ENCODE assay signal across 20 cellular contexts in the genomic region with DNA sequence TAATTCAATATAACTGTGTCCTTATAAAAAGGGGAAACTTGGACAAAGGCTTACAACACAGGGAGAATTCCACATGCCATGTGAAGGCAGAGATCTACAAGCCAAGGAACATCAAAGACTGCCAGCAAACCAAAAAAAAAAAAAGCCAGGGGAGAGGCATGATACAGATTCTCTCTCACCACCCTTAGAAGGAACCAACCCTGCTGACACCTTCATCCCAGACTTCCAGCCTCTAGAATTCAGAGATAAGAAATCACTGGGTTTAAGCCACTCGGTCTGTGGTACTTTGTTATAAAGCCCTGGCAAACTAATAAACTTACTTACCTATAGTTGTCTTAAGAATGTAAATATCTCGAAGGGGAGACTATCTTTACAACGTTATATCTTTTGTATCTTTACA. TPM values are rescaled to one million over a fixed set of nuclear protein-coding genes. Genes with fewer than 3 reads are reported as not detected.
DNase-seq lines count a peak whose midpoint lies in the region; ATAC-seq, FAIRE-seq and TF ChIP-seq lines count a peak whose summit lies in the region.
"Had no signal": no experiment of that assay in that cellular context is flagged by ENCODE, and none has a peak within 500 bp of the region (broad histone marks: within the 10 kb centered on the region; RNA-seq: fewer than 3 reads in every experiment).

No MANE protein-coding gene starts in this region.

- no peak for DNase-seq in CD4-positive, alpha-beta T cell
- DNase-seq in astrocyte (ENCODE audit: low read depth) (no peak), adrenal gland (no peak), chondrocyte (ENCODE audit: low spot score) (no peak), hypothalamus (lab: John Stamatoyannopoulos, UW) (no peak)
- no peak for DNase-seq in naive thymus-derived CD4-positive, alpha-beta T cell
- DNase-seq: activated CD4-positive, CD25-positive, alpha-beta regulatory T cell; activated CD8-positive, alpha-beta memory T cell treated with anti-CD3 and anti-CD28 coated beads for 24 hours; aorta; endodermal cell; Karpas-422; kidney glomerular epithelial cell; NCI-H1092; NCI-H2081; NCI-H510A; SK-N-SH; testis had no signal

- no peak for FAIRE-seq in astrocyte (lab: Jason Lieb, UNC)
- FAIRE-seq: colon had no signal

- H3K27me3 Mint-ChIP-seq in CD4-positive, alpha-beta T cell, result no peaks in the 10 kb centered on the region
- H3K27me3 Mint-ChIP-seq in astrocyte (ENCODE audit: low read depth, unreplicated experiment) (no peaks in the 10 kb centered on the region), chondrocyte (ENCODE audit: low read depth) (no peaks in the 10 kb centered on the region)
- no peaks in the 10 kb centered on the region for H3K27me3 Mint-ChIP-seq in naive thymus-derived CD4-positive, alpha-beta T cell

- peak overlapping the region; percentile 83 for H3K27ac Mint-ChIP-seq in CD4-positive, alpha-beta T cell
- H3K27ac Mint-ChIP-seq in astrocyte (ENCODE audit: unreplicated experiment) (no peak overlapping the region), chondrocyte (ENCODE audit: unreplicated experiment) (no peak overlapping the region)
- peak overlapping the region in 8 of 9 donors; percentile 1 to 70 (median 58) for H3K27ac Mint-ChIP-seq in naive thymus-derived CD4-positive, alpha-beta T cell
- H3K27ac Mint-ChIP-seq: endodermal cell had no signal

- H3K36me3 ChIP-seq in astrocyte (ENCODE audit: insufficient read depth, low read length) (no peaks in the 10 kb centered on the region), adrenal gland (replicated peaks in 1 of 2) (peaks cover 0 to 11% of the 10 kb centered on the region in 2 donors)
- peaks cover 0 to 15% (median 5%) of the 10 kb centered on the region in 3 experiments for H3K36me3 ChIP-seq in naive thymus-derived CD4-positive, alpha-beta T cell (ENCODE audit: control insufficient read depth in 2 of 3, insufficient read depth in 3 of 3, low read length in 3 of 3)

- H3K4me3 ChIP-seq in astrocyte (ENCODE audit: insufficient read depth, low read depth, low read length) (no peak overlapping the region), adrenal gland (no peak overlapping the region)
- H3K4me3 ChIP-seq in naive thymus-derived CD4-positive, alpha-beta T cell (ENCODE audit: low read length), result no peak overlapping the region
- H3K4me3 ChIP-seq: testis had no signal

- CTCF ChIA-PET in CD4-positive, alpha-beta T cell (lab: Charles Lee), result no interaction called here
- CTCF ChIA-PET in naive thymus-derived CD4-positive, alpha-beta T cell (lab: Charles Lee), result interaction anchor here (0.7 kb wide), 1 partner anchor 457 kb away, joined by 3 read pairs; no protein-coding TSS in a partner anchor

- peaks cover 74% of the 10 kb centered on the region for H4K20me1 ChIP-seq in astrocyte (ENCODE audit: insufficient read depth, low read length)

- ATAC-seq in CD4-positive, alpha-beta T cell (ENCODE audit: poor library complexity), result no peak
- ATAC-seq in naive thymus-derived CD4-positive, alpha-beta T cell, result no peak
- ATAC-seq in HG03280 (IDR thresholded peaks at IDR 0.05; ENCODE audit: unreplicated experiment), result no peak

- H2AFZ ChIP-seq in astrocyte (ENCODE audit: low read depth, low read length), result no peak overlapping the region

- intact Hi-C loops in CD4-positive, alpha-beta T cell (cut with DNase I, micrococcal nuclease), result no loop called here
- intact Hi-C loops in naive thymus-derived CD4-positive, alpha-beta T cell (cut with micrococcal nuclease), result no loop called here
- intact Hi-C loops in adrenal gland (cut with DNase I), result no loop called here

- H3K9me3 Mint-ChIP-seq in CD4-positive, alpha-beta T cell, result no peaks in the 10 kb centered on the region
- no peaks in the 10 kb centered on the region for H3K9me3 Mint-ChIP-seq in astrocyte (ENCODE audit: unreplicated experiment)
- H3K9me3 Mint-ChIP-seq in naive thymus-derived CD4-positive, alpha-beta T cell, result peaks cover 0 to 4% (median 0%) of the 10 kb centered on the region in 11 donors
- H3K9me3 Mint-ChIP-seq in chondrocyte (ENCODE audit: low read depth), result no peaks in the 10 kb centered on the region
- H3K9me3 Mint-ChIP-seq: endodermal cell had no signal

- no peaks in the 10 kb centered on the region for H3K27me3 ChIP-seq in CD4-positive, alpha-beta T cell (ENCODE audit: control insufficient read depth, insufficient read depth, low read length)
- no peaks in the 10 kb centered on the region for H3K27me3 ChIP-seq in astrocyte (ENCODE audit: insufficient read depth, low read length)
- H3K27me3 ChIP-seq in naive thymus-derived CD4-positive, alpha-beta T cell (ENCODE audit: control insufficient read depth in 2 of 2, insufficient read depth in 2 of 2, low read length in 2 of 2), result no peaks in the 10 kb centered on the region
- H3K27me3 ChIP-seq in adrenal gland, result no peaks in the 10 kb centered on the region
- H3K27me3 ChIP-seq: testis had no signal

- no peak overlapping the region for H3K4me2 ChIP-seq in astrocyte (ENCODE audit: low read length)
- H3K4me2 ChIP-seq: SK-N-SH had no signal

- peaks cover 91% of the 10 kb centered on the region for H3K79me2 ChIP-seq in astrocyte (ENCODE audit: insufficient read depth, low read length)

- H3K9ac ChIP-seq in astrocyte (ENCODE audit: low read length), result no peak overlapping the region
- H3K9ac ChIP-seq: SK-N-SH had no signal

- H3K27ac ChIP-seq in 22Rv1 (peak overlapping the region; percentile 23; the same call in 1 of the 2 replicates), astrocyte (ENCODE audit: low read depth, low read length) (peak overlapping the region; percentile 7), adrenal gland (peak overlapping the region in 1 of 5 donors; percentile 98)
- H3K27ac ChIP-seq in CD4-positive, alpha-beta T cell (ENCODE audit: low read depth, low read length), result no peak overlapping the region
- peak overlapping the region; percentile 37 for H3K27ac ChIP-seq in naive thymus-derived CD4-positive, alpha-beta T cell (ENCODE audit: low read depth, low read length)
- H3K27ac ChIP-seq: testis had no signal

- TF ChIP-seq CTCF in 22Rv1 (IDR thresholded peaks at IDR 0.05) (no peak), astrocyte (IDR thresholded peaks at IDR 0.05; ENCODE audit: insufficient read depth, low read depth, low read length) (no peak), adrenal gland (IDR thresholded peaks at IDR 0.05) (no peak), chondrocyte (IDR thresholded peaks at IDR 0.05) (no peak)
- no peak for TF ChIP-seq CTCF in CD4-positive, alpha-beta T cell (IDR thresholded peaks at IDR 0.05)

- POLR2A ChIA-PET in CD4-positive, alpha-beta T cell (lab: Charles Lee), result no interaction called here
- POLR2A ChIA-PET in naive thymus-derived CD4-positive, alpha-beta T cell (lab: Charles Lee), result no interaction called here

- WGBS in adrenal gland, 4 donors, result 84 to 90% (median 88%) methylated on average over 3 of the region's 3 CpGs

- peaks cover 78% of the 10 kb centered on the region for H3K4me1 Mint-ChIP-seq in CD4-positive, alpha-beta T cell (ENCODE audit: low read depth)
- H3K4me1 Mint-ChIP-seq in astrocyte (ENCODE audit: low read depth, unreplicated experiment), result peaks cover 10% of the 10 kb centered on the region
- H3K4me1 Mint-ChIP-seq in naive thymus-derived CD4-positive, alpha-beta T cell, result peaks cover 40 to 85% (median 73%) of the 10 kb centered on the region in 7 donors
- H3K4me1 Mint-ChIP-seq in chondrocyte (ENCODE audit: low read depth), result peaks cover 49% of the 10 kb centered on the region

- peak overlapping the region; percentile 74 for H3K4me3 Mint-ChIP-seq in CD4-positive, alpha-beta T cell
- H3K4me3 Mint-ChIP-seq in astrocyte (ENCODE audit: unreplicated experiment) (no peak overlapping the region), chondrocyte (ENCODE audit: unreplicated experiment) (no peak overlapping the region)
- H3K4me3 Mint-ChIP-seq in naive thymus-derived CD4-positive, alpha-beta T cell, result peak overlapping the region in 9 of 10 donors; percentile 8 to 72 (median 44)
- H3K4me3 Mint-ChIP-seq: endodermal cell had no signal

- H3K9me3 ChIP-seq in CD4-positive, alpha-beta T cell (ENCODE audit: control insufficient read depth, low read length), result no peaks in the 10 kb centered on the region
- no peaks in the 10 kb centered on the region for H3K9me3 ChIP-seq in astrocyte (ENCODE audit: insufficient read depth, low read depth, low read length)
- no peaks in the 10 kb centered on the region for H3K9me3 ChIP-seq in naive thymus-derived CD4-positive, alpha-beta T cell (ENCODE audit: control insufficient read depth in 2 of 3, low read length in 3 of 3)
- H3K9me3 ChIP-seq in adrenal gland (replicated peaks in 1 of 3), result no peaks in the 10 kb centered on the region
- H3K9me3 ChIP-seq: SK-N-SH, testis had no signal

- peaks cover 67% of the 10 kb centered on the region for H3K36me3 Mint-ChIP-seq in CD4-positive, alpha-beta T cell (ENCODE audit: low read depth)
- H3K36me3 Mint-ChIP-seq in astrocyte (ENCODE audit: low read depth, unreplicated experiment) (no peaks in the 10 kb centered on the region), chondrocyte (ENCODE audit: low read depth) (peaks cover 4% of the 10 kb centered on the region)
- H3K36me3 Mint-ChIP-seq in naive thymus-derived CD4-positive, alpha-beta T cell, result peaks cover 4 to 24% (median 5%) of the 10 kb centered on the region in 5 donors

- H3K4me1 ChIP-seq in astrocyte (ENCODE audit: insufficient read depth, low read length) (peaks cover 7% of the 10 kb centered on the region), adrenal gland (replicated peaks in 1 of 2) (peaks cover 28 to 50% of the 10 kb centered on the region in 2 donors)
- H3K4me1 ChIP-seq in naive thymus-derived CD4-positive, alpha-beta T cell (ENCODE audit: control insufficient read depth in 2 of 2, insufficient read depth in 2 of 2, low read length in 2 of 2), result peaks cover 24 to 40% of the 10 kb centered on the region in 2 donors

- no peak for TF ChIP-seq POLR2A in adrenal gland (IDR thresholded peaks at IDR 0.05)

RNA-seq across cellular contexts. Expression of gene SERINC3, which starts 4.4 kb away (rescaled TPM):
- total RNA-seq in CD4-positive, alpha-beta T cell, result 10 to 100 TPM; 39.5 to 40.2 TPM
- total RNA-seq in astrocyte, result 94.3 and 107 TPM in 2 replicates
- 10 to 100 TPM; 59.7 to 85.3 (median 78.9) TPM for total RNA-seq in naive thymus-derived CD4-positive, alpha-beta T cell
- polyA plus RNA-seq in naive thymus-derived CD4-positive, alpha-beta T cell, result 100 to 1,000 TPM; 188 to 199 TPM
- 100 to 1,000 TPM; 105 to 213 (median 158) TPM for total RNA-seq in adrenal gland
- 100 to 1,000 TPM in 1 of 3 donors, 10 to 100 TPM in 2; 51.5 to 137 (median 54.5) TPM for polyA plus RNA-seq in adrenal gland
- 102 to 121 TPM (median 116 TPM) in 3 replicates for total RNA-seq in chondrocyte

RNA-seq across cellular contexts. Expression of gene TTPAL, which starts 41.8 kb away (rescaled TPM):
- total RNA-seq in CD4-positive, alpha-beta T cell, result 1 to 10 TPM; 9.0 to 9.9 TPM
- total RNA-seq in astrocyte (23.3 and 25.2 TPM in 2 replicates), adrenal gland (10 to 100 TPM in 7 of 8 donors, 1 to 10 TPM in 1; 8.7 to 17.8 (median 13.4) TPM), chondrocyte (16.5 to 18.4 TPM (median 17.1 TPM) in 3 replicates)
- total RNA-seq in naive thymus-derived CD4-positive, alpha-beta T cell, result 10 to 100 TPM; 12.0 to 20.7 (median 17.0) TPM
- polyA plus RNA-seq in naive thymus-derived CD4-positive, alpha-beta T cell, result 10 to 100 TPM in 1 of 2 donors, 1 to 10 TPM in 1; 8.8 to 14.2 TPM
- 1 to 10 TPM; 4.2 to 8.5 (median 5.9) TPM for polyA plus RNA-seq in adrenal gland

Comparison
In these comparisons a context has a peak if more than half of its experiments do, and no peak if none do; other contexts are left out.
1. H3K27ac Mint-ChIP-seq: peak in CD4-positive, alpha-beta T cell (single experiment) and naive thymus-derived CD4-positive, alpha-beta T cell (8 of 9); none in astrocyte (single experiment) and chondrocyte (single experiment).
2. H3K4me3 Mint-ChIP-seq: peak in CD4-positive, alpha-beta T cell (single experiment) and naive thymus-derived CD4-positive, alpha-beta T cell (9 of 10); none in astrocyte (single experiment) and chondrocyte (single experiment).